7 cellular contexts compared by ENCODE assay signal in genomic region chr15:63896336-63897115, GRCh38.
DNase-seq lines count a peak whose midpoint lies in the region; ATAC-seq, FAIRE-seq and TF ChIP-seq lines count a peak whose summit lies in the region.

No MANE protein-coding gene starts in this region.

- H3K4me3 ChIP-seq in lower lobe of right lung = no peak overlapping the region

- intact Hi-C loops in lower lobe of right lung (cut with DNase I) = no loop called here

- no peaks in the 10 kb centered on the region for H3K27me3 Mint-ChIP-seq in activated naive CD8-positive, alpha-beta T cell

- no peaks in the 10 kb centered on the region for H3K36me3 ChIP-seq in lower lobe of right lung

- H3K9me3 ChIP-seq in lower lobe of right lung = no peaks in the 10 kb centered on the region

- no peak overlapping the region for H3K27ac ChIP-seq in lower lobe of right lung

- no peaks in the 10 kb centered on the region for H3K36me3 Mint-ChIP-seq in activated naive CD8-positive, alpha-beta T cell

- FAIRE-seq in HTR-8/SVneo (lab: Jason Lieb, UNC) = peak; percentile 67
- no peak for FAIRE-seq in urothelium cell line (lab: Jason Lieb, UNC)

- TF ChIP-seq CTCF in lower lobe of right lung (IDR thresholded peaks at IDR 0.05) = no peak

- H3K9me3 Mint-ChIP-seq in activated naive CD8-positive, alpha-beta T cell (ENCODE audit: low read depth) = no peaks in the 10 kb centered on the region

- H3K4me1 Mint-ChIP-seq in activated naive CD8-positive, alpha-beta T cell (ENCODE audit: low read depth) = peaks cover 79% of the 10 kb centered on the region

- ATAC-seq in GM18505 (IDR thresholded peaks at IDR 0.05; ENCODE audit: unreplicated experiment) (peak; percentile 45), GM21619 (IDR thresholded peaks at IDR 0.05; ENCODE audit: unreplicated experiment) (peak; percentile 74), lower lobe of right lung (peak; percentile 39 to 55)

- H3K27me3 ChIP-seq in lower lobe of right lung (ENCODE audit: low read depth) = no peaks in the 10 kb centered on the region

- H3K27ac Mint-ChIP-seq in activated naive CD8-positive, alpha-beta T cell = peak overlapping the region; percentile 66

- no peak overlapping the region for H3K4me3 Mint-ChIP-seq in activated naive CD8-positive, alpha-beta T cell

- peak; percentile 38 for TF ChIP-seq POLR2A in GM18505 (IDR thresholded peaks at IDR 0.05; ENCODE audit: borderline replicate concordance, extremely low read depth, insufficient read depth, insufficient read length)

- DNase-seq in HTR-8/SVneo (ENCODE audit: insufficient read length, low spot score) (peak; percentile 74), lower lobe of right lung (no peak), urothelium cell line (ENCODE audit: low spot score) (peak; percentile 70), NCI-H2107 treated with DMSO at 0.1 percent for 48 hours (lab: John Stamatoyannopoulos, UW; ENCODE audit: unreplicated experiment) (no peak)

- H3K4me1 ChIP-seq in lower lobe of right lung = peaks cover 51% of the 10 kb centered on the region

Comparison
In these comparisons a context has a peak if more than half of its experiments do, and no peak if none do; other contexts are left out.
1. DNase-seq: peak in HTR-8/SVneo (single experiment) and urothelium cell line (single experiment); none in lower lobe of right lung (single experiment) and NCI-H2107 treated with DMSO at 0.1 percent for 48 hours (single experiment).
2. Peak in every context shown above with its lines, with median percentiles within 50 percentile points of each other: ATAC-seq.